In genomic region chrX:123859828-123860505, GRCh38 we compare ENCODE assay signal across 8 cellular contexts. TPM values are rescaled to one million over a fixed set of nuclear protein-coding genes. Genes with fewer than 3 reads are reported as not detected.
A peak's percentile ranks its signal among the peaks of the same experiment; 100 is the strongest.
DNase-seq lines count a peak whose midpoint lies in the region; ATAC-seq and TF ChIP-seq lines count a peak whose summit lies in the region.

XIAP (plus strand) TSS chrX:123860053; CDS start chrX:123885663, 25,610 bp downstream.

- no peaks in the 10 kb centered on the region for H3K9me2 ChIP-seq in OCI-LY1 (ENCODE audit: low read depth, low read length)

- H3K9me3 ChIP-seq in OCI-LY1 (ENCODE audit: low read length), result no peaks in the 10 kb centered on the region
- H3K9me3 ChIP-seq in mononuclear cell (ENCODE audit: low read depth, low read length), result no peaks in the 10 kb centered on the region

- H3K9ac ChIP-seq in OCI-LY1 (ENCODE audit: low read length), result peak within 1 kb of the TSS; percentile 98

- H3F3A ChIP-seq in OCI-LY1 (ENCODE audit: insufficient read depth, low read length), result no peaks in the 10 kb centered on the region

- H4K20me1 ChIP-seq in OCI-LY1 (ENCODE audit: insufficient read depth, low read length), result no peaks in the 10 kb centered on the region

- no peaks in the 10 kb centered on the region; the same call in 1 of the 2 replicates for H3K36me3 ChIP-seq in OCI-LY1 (ENCODE audit: insufficient read depth, low read length)

- ATAC-seq in GM19397 (IDR thresholded peaks at IDR 0.05; ENCODE audit: unreplicated experiment), result peak; percentile 79
- peak; percentile 48 for ATAC-seq in HG03565 (IDR thresholded peaks at IDR 0.05; ENCODE audit: unreplicated experiment)

- peaks cover 16% of the 10 kb centered on the region for H3K4me1 ChIP-seq in OCI-LY1 (ENCODE audit: insufficient read depth, low read length, severe bottlenecking)
- H3K4me1 ChIP-seq in mononuclear cell (ENCODE audit: insufficient read depth, low read length), result peaks cover 8% of the 10 kb centered on the region

- peak within 1 kb of the TSS; percentile 78; the same call in 1 of the 2 replicates for H2AFZ ChIP-seq in OCI-LY1 (ENCODE audit: low read length)

- no peak for TF ChIP-seq CTCF in OCI-LY1 (IDR thresholded peaks at IDR 0.05; ENCODE audit: low read length)

- H3K4me3 ChIP-seq in OCI-LY1 (ENCODE audit: low read depth, low read length, poor library complexity, severe bottlenecking) (peak within 1 kb of the TSS; percentile 96), mononuclear cell (ENCODE audit: low read length) (peak within 1 kb of the TSS; percentile 74)

- peak within 1 kb of the TSS; percentile 79 for H3K27ac ChIP-seq in OCI-LY1 (ENCODE audit: low read depth, low read length, poor library complexity, severe bottlenecking)

- peak within 1 kb of the TSS; percentile 97 for H3K4me2 ChIP-seq in OCI-LY1 (ENCODE audit: low read length)

- peak; percentile 71 for DNase-seq in CMK (ENCODE audit: low read depth)
- peak; percentile 45 for DNase-seq in activated T-cell treated with anti-CD3 and anti-CD28 coated beads for 1 hour (ENCODE audit: low read depth)
- peak; percentile 58 for DNase-seq in epidermal melanocyte (ENCODE audit: insufficient read length, low spot score)
- peak; percentile 52 for DNase-seq in stimulated activated CD8-positive, alpha-beta memory T cell treated with anti-CD3 and anti-CD28 coated beads, Interleukin-4, amount 100 ng/mL, for 24 hours (ENCODE audit: low read depth)

- peaks cover 34% of the 10 kb centered on the region for H3K79me2 ChIP-seq in OCI-LY1 (ENCODE audit: insufficient read depth, low read length)

- H3K27me3 ChIP-seq in OCI-LY1 (ENCODE audit: insufficient read depth, low read length) (no peaks in the 10 kb centered on the region), mononuclear cell (ENCODE audit: insufficient read depth, low read length) (no peaks in the 10 kb centered on the region)

RNA-seq across cellular contexts. Expression of gene XIAP, which starts in this region (rescaled TPM):
- 21.6 TPM for total RNA-seq in mononuclear cell

Comparison
In these comparisons a context has a peak if more than half of its experiments do, and no peak if none do; other contexts are left out.
1. Peak in every context shown above with its lines: DNase-seq, ATAC-seq, H3K4me3 ChIP-seq and H3K27ac ChIP-seq.